Comparison of ENCODE assay signal across 12 cellular contexts in the genomic region with DNA sequence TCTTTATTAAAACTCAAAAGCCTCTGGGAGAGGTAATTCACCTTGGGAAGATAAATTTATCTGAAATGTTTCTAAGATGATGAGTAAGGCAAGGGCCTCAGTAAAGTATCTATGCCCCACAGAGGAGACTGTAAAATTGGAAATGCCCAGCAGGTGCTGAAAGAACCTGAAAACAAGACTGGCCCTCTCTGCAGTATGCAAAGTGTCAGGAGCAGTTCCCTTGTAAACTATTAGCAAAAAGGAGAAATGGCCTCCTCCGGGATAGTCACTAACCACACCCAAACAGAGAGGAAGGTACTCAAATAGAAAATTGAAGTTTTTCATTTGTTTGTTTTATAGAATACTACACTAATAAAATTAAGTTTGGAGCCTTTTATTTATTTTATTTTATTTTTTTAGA.
DNase-seq lines count a peak whose midpoint lies in the region; ATAC-seq and TF ChIP-seq lines count a peak whose summit lies in the region.
"Had no signal": no experiment of that assay in that cellular context is flagged by ENCODE, and none has a peak within 500 bp of the region (broad histone marks: within the 10 kb centered on the region; RNA-seq: fewer than 3 reads in every experiment).

No MANE protein-coding gene starts in this region.

- peak overlapping the region; percentile 69 for H3K27ac Mint-ChIP-seq in activated B cell treated with CpG ODN at 0.5 μM for 24 hours

- intact Hi-C loops in activated B cell treated with CpG ODN at 0.5 μM for 24 hours (cut with micrococcal nuclease) = no loop called here

- H3K4me1 Mint-ChIP-seq in activated B cell treated with CpG ODN at 0.5 μM for 24 hours = peaks cover 31% of the 10 kb centered on the region

- no peaks in the 10 kb centered on the region for H3K36me3 Mint-ChIP-seq in activated B cell treated with CpG ODN at 0.5 μM for 24 hours (ENCODE audit: low read depth)
- H3K36me3 Mint-ChIP-seq: CD14-positive monocyte had no signal

- DNase-seq in activated B cell treated with CpG ODN at 0.5 μM for 24 hours = no peak
- DNase-seq in NCI-H82 (lab: John Stamatoyannopoulos, UW) = no peak
- no peak for DNase-seq in NCI-H1092 (lab: John Stamatoyannopoulos, UW)
- no peak for DNase-seq in GM19238 (ENCODE audit: insufficient read length, low spot score)
- no peak for DNase-seq in activated CD8-positive, alpha-beta memory T cell treated with anti-CD3 and anti-CD28 coated beads, Interleukin-2, amount 50 U/mL, for 4 hours
- DNase-seq: activated T-cell treated with anti-CD3 and anti-CD28 coated beads, Interleukin-2, amount 50 U/mL, for 4 hours; brain microvascular endothelial cell; sigmoid colon had no signal

- TF ChIP-seq CTCF in activated B cell treated with CpG ODN at 0.5 μM for 24 hours (IDR thresholded peaks at IDR 0.05) = no peak

- POLR2A ChIA-PET in activated B cell treated with CpG ODN at 0.5 μM for 24 hours (lab: Charles Lee) = no interaction called here

- H3K4me3 Mint-ChIP-seq in activated B cell treated with CpG ODN at 0.5 μM for 24 hours = no peak overlapping the region
- H3K4me3 Mint-ChIP-seq: activated T-cell treated with anti-CD3 and anti-CD28 coated beads, Interleukin-2, amount 50 U/mL, for 4 hours had no signal

- CTCF ChIA-PET in activated B cell treated with CpG ODN at 0.5 μM for 24 hours (lab: Charles Lee) = no interaction called here

- peak; percentile 83 for ATAC-seq in GM18909 (IDR thresholded peaks at IDR 0.05; ENCODE audit: poor library complexity, unreplicated experiment)
- ATAC-seq in GM21737 (IDR thresholded peaks at IDR 0.05; ENCODE audit: unreplicated experiment) = peak; percentile 67
- ATAC-seq in HG03280 (IDR thresholded peaks at IDR 0.05; ENCODE audit: unreplicated experiment) = peak; percentile 57
- peak; percentile 66 for ATAC-seq in activated B cell treated with CpG ODN at 0.5 μM for 24 hours (ENCODE audit: low read depth)
- ATAC-seq: activated T-cell treated with anti-CD3 and anti-CD28 coated beads, Interleukin-2, amount 50 U/mL, for 4 hours had no signal

- no peaks in the 10 kb centered on the region for H3K27me3 Mint-ChIP-seq in activated B cell treated with CpG ODN at 0.5 μM for 24 hours

- no peaks in the 10 kb centered on the region for H3K9me3 Mint-ChIP-seq in activated B cell treated with CpG ODN at 0.5 μM for 24 hours
- H3K9me3 Mint-ChIP-seq: activated T-cell treated with anti-CD3 and anti-CD28 coated beads, Interleukin-2, amount 50 U/mL, for 4 hours had no signal
